9 cellular contexts compared by ENCODE assay signal in genomic region chr6:90425161-90425641, GRCh38.
DNase-seq lines count a peak whose midpoint lies in the region; ATAC-seq and TF ChIP-seq lines count a peak whose summit lies in the region.
"Had no signal": no experiment of that assay in that cellular context is flagged by ENCODE, and none has a peak within 500 bp of the region (broad histone marks: within the 10 kb centered on the region; RNA-seq: fewer than 3 reads in every experiment).

No MANE protein-coding gene starts in this region.

- no peaks in the 10 kb centered on the region for H3K79me2 ChIP-seq in MM.1S (ENCODE audit: low read length)

- H3K4me3 ChIP-seq in MM.1S (ENCODE audit: low read length) = peak overlapping the region; percentile 46

- H2AFZ ChIP-seq in MM.1S (ENCODE audit: low read length) = peak overlapping the region; percentile 88

- no peaks in the 10 kb centered on the region for H4K20me1 ChIP-seq in MM.1S (ENCODE audit: insufficient read depth, low read length)

- peak overlapping the region; percentile 73 for H3K4me3 Mint-ChIP-seq in activated CD8-positive, alpha-beta memory T cell treated with anti-CD3 and anti-CD28 coated beads, Interleukin-2, amount 10 ng/mL, durations not matched to agents 7 days and 5 days
- peak overlapping the region; percentile 70 to 72 for H3K4me3 Mint-ChIP-seq in stimulated activated naive B cell treated with anti-CD40 and anti-IgM and Interleukin-4, amounts not matched to agents 10 μg/mL and 1 μg/mL and 100 μg/mL, for 72 hours

- H3K27me3 Mint-ChIP-seq in activated CD8-positive, alpha-beta memory T cell treated with anti-CD3 and anti-CD28 coated beads, Interleukin-2, amount 10 ng/mL, durations not matched to agents 7 days and 5 days = no peaks in the 10 kb centered on the region
- H3K27me3 Mint-ChIP-seq in stimulated activated naive B cell treated with anti-CD40 and anti-IgM and Interleukin-4, amounts not matched to agents 10 μg/mL and 1 μg/mL and 100 μg/mL, for 72 hours = no peaks in the 10 kb centered on the region

- peak overlapping the region; percentile 99 for H3K27ac Mint-ChIP-seq in activated CD8-positive, alpha-beta memory T cell treated with anti-CD3 and anti-CD28 coated beads, Interleukin-2, amount 10 ng/mL, durations not matched to agents 7 days and 5 days
- H3K27ac Mint-ChIP-seq in stimulated activated naive B cell treated with anti-CD40 and anti-IgM and Interleukin-4, amounts not matched to agents 10 μg/mL and 1 μg/mL and 100 μg/mL, for 72 hours = peak overlapping the region; percentile 81

- CTCF ChIA-PET in activated CD8-positive, alpha-beta memory T cell treated with anti-CD3 and anti-CD28 coated beads, Interleukin-2, amount 10 ng/mL, durations not matched to agents 7 days and 5 days (lab: Charles Lee) = interaction anchor here (0.8 to 5.7 kb wide), 12 partner anchors 13 to 485 kb away, joined by 3 to 82 read pairs (median 8); no protein-coding TSS in a partner anchor

- H3F3A ChIP-seq in MM.1S (ENCODE audit: insufficient read depth, low read length) = peaks cover 12% of the 10 kb centered on the region

- DNase-seq in activated CD8-positive, alpha-beta memory T cell treated with anti-CD3 and anti-CD28 coated beads, Interleukin-2, amount 10 ng/mL, durations not matched to agents 7 days and 5 days = peak; percentile 75
- DNase-seq in activated CD8-positive, alpha-beta memory T cell treated with anti-CD3 and anti-CD28 coated beads for 24 hours = no peak
- DNase-seq in MM.1S = peak; percentile 82
- DNase-seq in stimulated activated naive B cell treated with anti-CD40 and anti-IgM and Interleukin-4, amounts not matched to agents 10 μg/mL and 1 μg/mL and 100 μg/mL, for 72 hours = no peak
- DNase-seq in stimulated activated CD4-positive, alpha-beta T cell treated with anti-CD3 and anti-CD28 coated beads, Interleukin-4, amount 100 ng/mL, for 1 hour = no peak
- DNase-seq in cerebellum (ENCODE audit: low spot score) = no peak
- no peak for DNase-seq in SKM-1 (lab: John Stamatoyannopoulos, UW; ENCODE audit: unreplicated experiment)
- DNase-seq: stimulated activated CD8-positive, alpha-beta memory T cell treated with anti-CD3 and anti-CD28 coated beads, Interleukin-4, amount 100 ng/mL, for 48 hours had no signal

- peak overlapping the region; percentile 85 for H3K27ac ChIP-seq in MM.1S (ENCODE audit: low read length)

- H3K36me3 Mint-ChIP-seq in activated CD8-positive, alpha-beta memory T cell treated with anti-CD3 and anti-CD28 coated beads, Interleukin-2, amount 10 ng/mL, durations not matched to agents 7 days and 5 days = peaks cover 33% of the 10 kb centered on the region
- H3K36me3 Mint-ChIP-seq in stimulated activated naive B cell treated with anti-CD40 and anti-IgM and Interleukin-4, amounts not matched to agents 10 μg/mL and 1 μg/mL and 100 μg/mL, for 72 hours = peaks cover 3 to 6% of the 10 kb centered on the region in 2 donors

- H3K4me1 ChIP-seq in MM.1S (ENCODE audit: low read length) = peaks cover 15% of the 10 kb centered on the region

- H3K9me3 Mint-ChIP-seq in activated CD8-positive, alpha-beta memory T cell treated with anti-CD3 and anti-CD28 coated beads, Interleukin-2, amount 10 ng/mL, durations not matched to agents 7 days and 5 days (ENCODE audit: low read depth) = peaks cover 10% of the 10 kb centered on the region
- H3K9me3 Mint-ChIP-seq in stimulated activated naive B cell treated with anti-CD40 and anti-IgM and Interleukin-4, amounts not matched to agents 10 μg/mL and 1 μg/mL and 100 μg/mL, for 72 hours = peaks cover 4 to 9% of the 10 kb centered on the region in 2 donors

- no peaks in the 10 kb centered on the region for H3K36me3 ChIP-seq in MM.1S (replicated peaks; ENCODE audit: insufficient read depth, low read length)

- no peak for TF ChIP-seq CTCF in MM.1S (IDR thresholded peaks at IDR 0.05; ENCODE audit: low read length)

- H3K9me3 ChIP-seq in MM.1S (replicated peaks; ENCODE audit: insufficient read depth, low read length) = no peaks in the 10 kb centered on the region

- peak; percentile 95 for ATAC-seq in activated CD8-positive, alpha-beta memory T cell treated with anti-CD3 and anti-CD28 coated beads, Interleukin-2, amount 10 ng/mL, durations not matched to agents 7 days and 5 days
- peak; percentile 98 for ATAC-seq in HG02759 (IDR thresholded peaks at IDR 0.05; ENCODE audit: unreplicated experiment)
- peak; percentile 92 to 96 for ATAC-seq in stimulated activated naive B cell treated with anti-CD40 and anti-IgM and Interleukin-4, amounts not matched to agents 10 μg/mL and 1 μg/mL and 100 μg/mL, for 72 hours (replicated peaks)

- H3K9ac ChIP-seq in MM.1S (ENCODE audit: low read length) = peak overlapping the region; percentile 27; the same call in 1 of the 2 replicates

- H3K4me2 ChIP-seq in MM.1S (ENCODE audit: low read depth, low read length) = peak overlapping the region; percentile 81

- no peaks in the 10 kb centered on the region for H3K9me2 ChIP-seq in MM.1S (replicated peaks; ENCODE audit: insufficient read depth, low read length)

- no peaks in the 10 kb centered on the region for H3K27me3 ChIP-seq in MM.1S (replicated peaks; ENCODE audit: insufficient read depth, low read length)

- H3K4me1 Mint-ChIP-seq in activated CD8-positive, alpha-beta memory T cell treated with anti-CD3 and anti-CD28 coated beads, Interleukin-2, amount 10 ng/mL, durations not matched to agents 7 days and 5 days = peaks cover 27% of the 10 kb centered on the region
- H3K4me1 Mint-ChIP-seq in stimulated activated naive B cell treated with anti-CD40 and anti-IgM and Interleukin-4, amounts not matched to agents 10 μg/mL and 1 μg/mL and 100 μg/mL, for 72 hours = peaks cover 11 to 14% of the 10 kb centered on the region in 2 donors

Comparison
In these comparisons a context has a peak if more than half of its experiments do, and no peak if none do; other contexts are left out.
1. DNase-seq: peak in activated CD8-positive, alpha-beta memory T cell treated with anti-CD3 and anti-CD28 coated beads, Interleukin-2, amount 10 ng/mL, durations not matched to agents 7 days and 5 days (single experiment) and MM.1S (single experiment); none in activated CD8-positive, alpha-beta memory T cell treated with anti-CD3 and anti-CD28 coated beads for 24 hours (single experiment), stimulated activated naive B cell treated with anti-CD40 and anti-IgM and Interleukin-4, amounts not matched to agents 10 μg/mL and 1 μg/mL and 100 μg/mL, for 72 hours (single experiment), stimulated activated CD4-positive, alpha-beta T cell treated with anti-CD3 and anti-CD28 coated beads, Interleukin-4, amount 100 ng/mL, for 1 hour (single experiment), cerebellum (single experiment) and SKM-1 (single experiment).
2. Peak in every context shown above with its lines, with median percentiles within 50 percentile points of each other: ATAC-seq.